ENCODE assay signal across 8 cellular contexts in the genomic region with DNA sequence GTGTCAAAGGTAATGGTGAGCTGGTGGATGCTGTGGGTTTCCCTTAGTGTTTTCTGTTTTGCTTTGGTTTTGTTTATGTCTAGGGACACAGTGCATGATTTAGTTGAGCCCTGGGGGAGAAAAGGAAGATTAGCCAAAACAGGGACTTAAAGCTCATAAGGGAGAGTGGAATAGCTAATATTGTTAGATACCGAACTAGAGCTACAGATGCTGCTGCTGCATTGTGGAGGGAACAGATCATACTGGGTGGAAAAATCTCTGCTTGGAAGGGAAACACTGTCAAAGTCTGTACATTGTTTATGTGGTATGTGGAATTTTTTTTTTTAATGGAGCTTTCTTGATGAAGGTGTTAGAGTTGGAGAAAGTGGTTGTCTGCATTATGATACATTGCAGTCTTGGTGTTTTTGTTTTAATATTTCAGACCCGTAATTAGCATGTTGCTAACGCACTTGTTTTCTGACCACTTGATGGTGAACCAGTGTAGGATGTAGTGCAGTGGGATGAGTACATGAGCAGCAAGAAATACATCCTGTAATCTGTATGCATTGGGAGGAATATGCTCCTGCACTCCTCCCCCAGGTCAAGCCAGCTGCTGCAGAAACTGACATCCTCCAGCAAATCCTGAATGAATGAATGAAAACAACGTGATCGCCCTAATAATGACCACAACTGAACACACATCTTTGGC. TPM values are rescaled to one million over a fixed set of nuclear protein-coding genes. Genes with fewer than 3 reads are reported as not detected.
A peak's percentile ranks its signal among the peaks of the same experiment; 100 is the strongest.
DNase-seq lines count a peak whose midpoint lies in the region; TF ChIP-seq lines count a peak whose summit lies in the region.

No MANE protein-coding gene starts in this region.

- peak overlapping the region; percentile 90 for H3K4me3 ChIP-seq in BE2C (ENCODE audit: low read depth, low read length)
- H3K4me3 ChIP-seq in SK-N-SH (ENCODE audit: low read depth in 2 of 2, low read length in 1 of 2): peak overlapping the region; percentile 82 to 100
- H3K4me3 ChIP-seq in iPS-20b (ENCODE audit: low read length): peak overlapping the region; percentile 97
- peak overlapping the region; percentile 57 to 99 (median 80) for H3K4me3 ChIP-seq in tibial nerve

- H3K36me3 Mint-ChIP-seq in H9 (ENCODE audit: insufficient read depth in 1 of 3, low read depth in 3 of 3): no peaks in the 10 kb centered on the region
- H3K36me3 Mint-ChIP-seq in activated T-cell treated with anti-CD3 and anti-CD28 coated beads, Interleukin-2, amount 50 U/mL, for 24 hours (ENCODE audit: low read depth): peaks cover 3% of the 10 kb centered on the region

- H3K23ac ChIP-seq in H9 (ENCODE audit: insufficient read length, low read depth, low read length): no peak overlapping the region

- no peak overlapping the region for H2BK12ac ChIP-seq in H9 (ENCODE audit: insufficient read length, low read depth, low read length)

- H3K18ac ChIP-seq in H9 (ENCODE audit: insufficient read length, low read depth, low read length): no peak overlapping the region

- H2AFZ ChIP-seq in H9 (ENCODE audit: low read length) (no peak overlapping the region), SK-N-SH (ENCODE audit: low read depth) (peak overlapping the region; percentile 66; the same call in 1 of the 2 replicates)

- H3K9me3 ChIP-seq in BE2C (no peaks in the 10 kb centered on the region), H9 (ENCODE audit: control insufficient read depth, low read depth, low read length) (no peaks in the 10 kb centered on the region), SK-N-SH (no peaks in the 10 kb centered on the region), iPS-20b (ENCODE audit: insufficient read depth, low read depth, low read length) (no peaks in the 10 kb centered on the region), tibial nerve (no peaks in the 10 kb centered on the region)

- H3K79me2 ChIP-seq in H9 (ENCODE audit: insufficient read depth, low read length) (peaks cover 6% of the 10 kb centered on the region), SK-N-SH (ENCODE audit: insufficient read depth) (peaks cover 40% of the 10 kb centered on the region)

- H3K4me1 Mint-ChIP-seq in H9: peaks cover 22% of the 10 kb centered on the region in 2 experiments
- H3K4me1 Mint-ChIP-seq in activated T-cell treated with anti-CD3 and anti-CD28 coated beads, Interleukin-2, amount 50 U/mL, for 24 hours (ENCODE audit: low read depth): peaks cover 35% of the 10 kb centered on the region

- H3K4me3 Mint-ChIP-seq in H9: no peak overlapping the region
- no peak overlapping the region for H3K4me3 Mint-ChIP-seq in activated T-cell treated with anti-CD3 and anti-CD28 coated beads, Interleukin-2, amount 50 U/mL, for 24 hours

- WGBS in H9 (ENCODE audit: extremely low coverage, insufficient read length, low lambda C conversion rate): no CpG with 5 or more reads among the region's 5 CpGs
- WGBS in SK-N-SH (ENCODE audit: low lambda C conversion rate): 15% methylated on average over 5 of the region's 5 CpGs
- WGBS in tibial nerve, 2 donors: 21 to 32% methylated on average over 5 of the region's 5 CpGs

- peak; percentile 30 for TF ChIP-seq RAD21 in SK-N-SH (IDR thresholded peaks at IDR 0.05; ENCODE audit: low read length)

- TF ChIP-seq POLR2A in tibial nerve (IDR thresholded peaks at IDR 0.05): no peak

- H2BK15ac ChIP-seq in H9 (ENCODE audit: low read depth, low read length): no peak overlapping the region

- no peak overlapping the region for H4K8ac ChIP-seq in H9 (replicated peaks; ENCODE audit: insufficient read length, low read depth, low read length)

- peak overlapping the region; percentile 50 for H3K9ac ChIP-seq in H9 (ENCODE audit: extremely low read depth, insufficient read length, low read length)
- H3K9ac ChIP-seq in SK-N-SH: peak overlapping the region; percentile 72
- peak overlapping the region; percentile 50; the same call in 1 of the 2 replicates for H3K9ac ChIP-seq in iPS-20b (ENCODE audit: low read depth, low read length)

- POLR2A ChIA-PET in SK-N-SH (lab: Yijun Ruan, JAX): interaction anchor here (0.8 to 4.4 kb wide), 15 partner anchors 87 to 403 kb away, joined by 3 to 25 read pairs (median 5); a partner anchor contains a TSS

- H2AK5ac ChIP-seq in H9 (ENCODE audit: insufficient read length, low read length): no peak overlapping the region

- no peaks in the 10 kb centered on the region for H3K27me3 ChIP-seq in BE2C
- H3K27me3 ChIP-seq in H9 (ENCODE audit: insufficient read depth, low read length): no peaks in the 10 kb centered on the region
- no peaks in the 10 kb centered on the region for H3K27me3 ChIP-seq in SK-N-SH (ENCODE audit: insufficient read depth)
- no peaks in the 10 kb centered on the region for H3K27me3 ChIP-seq in iPS-20b (ENCODE audit: insufficient read depth, low read length)
- no peaks in the 10 kb centered on the region for H3K27me3 ChIP-seq in tibial nerve

- no peaks in the 10 kb centered on the region for H3K9me3 Mint-ChIP-seq in H9
- no peaks in the 10 kb centered on the region for H3K9me3 Mint-ChIP-seq in activated T-cell treated with anti-CD3 and anti-CD28 coated beads, Interleukin-2, amount 50 U/mL, for 24 hours

- CTCF ChIA-PET in SK-N-SH (lab: Yijun Ruan, JAX): interaction anchor here (0.8 to 2.7 kb wide), 13 partner anchors 10 to 385 kb away, joined by 3 to 15 read pairs (median 3); no protein-coding TSS in a partner anchor

- no peak overlapping the region for H4K5ac ChIP-seq in H9 (ENCODE audit: insufficient read length, low read depth, low read length)

- H4K20me1 ChIP-seq in H9 (ENCODE audit: control insufficient read depth, insufficient read depth, insufficient read length): no peaks in the 10 kb centered on the region
- H4K20me1 ChIP-seq in SK-N-SH (ENCODE audit: insufficient read depth): no peaks in the 10 kb centered on the region

- H3K36me3 ChIP-seq in BE2C (no peaks in the 10 kb centered on the region), SK-N-SH (replicated peaks in 1 of 2; ENCODE audit: control insufficient read depth in 1 of 2, insufficient read depth in 2 of 2, low read length in 1 of 2) (peaks cover 0 to 5% of the 10 kb centered on the region in 2 experiments), iPS-20b (ENCODE audit: insufficient read depth, low read depth, low read length) (no peaks in the 10 kb centered on the region), tibial nerve (no peaks in the 10 kb centered on the region)

- no peaks in the 10 kb centered on the region for H3K27me3 Mint-ChIP-seq in H9 (ENCODE audit: low read depth)
- no peaks in the 10 kb centered on the region for H3K27me3 Mint-ChIP-seq in activated T-cell treated with anti-CD3 and anti-CD28 coated beads, Interleukin-2, amount 50 U/mL, for 24 hours

- H3F3A ChIP-seq in SK-N-SH (replicated peaks; ENCODE audit: insufficient read depth): peaks cover 3% of the 10 kb centered on the region

- H3K56ac ChIP-seq in H9 (ENCODE audit: insufficient read length, low read depth, low read length): no peak overlapping the region

- no peak overlapping the region for H2BK20ac ChIP-seq in H9 (ENCODE audit: low read depth, low read length, poor library complexity, severe bottlenecking)

- no peak overlapping the region for H3K14ac ChIP-seq in H9 (ENCODE audit: insufficient read depth, low read length)

- DNase-seq in BE2C (peak; percentile 45), H9 (no peak), SK-N-SH (peak; percentile 46), tibial nerve (ENCODE audit: low spot score in 2 of 2) (no peak)
- no peak for DNase-seq in activated effector memory CD4-positive, alpha-beta T cell treated with anti-CD3 and anti-CD28 coated beads, Interleukin-2, amount 50 U/mL, for 16 hours
- DNase-seq in activated CD4-positive, alpha-beta T cell treated with anti-CD3 and anti-CD28 coated beads, Interleukin-2, amount 50 U/mL, for 48 hours: no peak
- no peak for DNase-seq in activated T-cell treated with anti-CD3 and anti-CD28 coated beads, Interleukin-2, amount 50 U/mL, for 24 hours

- peaks cover 11% of the 10 kb centered on the region for H3K23me2 ChIP-seq in H9 (ENCODE audit: insufficient read length, low read depth, low read length, poor library complexity, severe bottlenecking)

- H2BK5ac ChIP-seq in H9 (ENCODE audit: insufficient read length, low read length): no peak overlapping the region

- no peaks in the 10 kb centered on the region for H3K9me2 ChIP-seq in SK-N-SH

- no peak for TF ChIP-seq EP300 in SK-N-SH (IDR thresholded peaks at IDR 0.05; ENCODE audit: borderline replicate concordance in 1 of 2, low read depth in 1 of 2, low read length in 1 of 2)
- no peak for TF ChIP-seq EP300 in tibial nerve (IDR thresholded peaks at IDR 0.05)

- H3K79me1 ChIP-seq in H9 (ENCODE audit: insufficient read depth, low read depth, low read length, poor library complexity, severe bottlenecking): no peaks in the 10 kb centered on the region

- no peaks in the 10 kb centered on the region; the same call in 1 of the 2 replicates for H3K4me1 ChIP-seq in BE2C
- H3K4me1 ChIP-seq in H9 (ENCODE audit: insufficient read depth, low read length): peaks cover 5% of the 10 kb centered on the region; the same call in 1 of the 2 replicates
- H3K4me1 ChIP-seq in SK-N-SH (ENCODE audit: control insufficient read depth in 1 of 2, insufficient read depth in 2 of 2, low read depth in 1 of 2, low read length in 1 of 2): peaks cover 8 to 28% of the 10 kb centered on the region in 2 experiments; a peak in 3 of 4 replicates
- peaks cover 22% of the 10 kb centered on the region for H3K4me1 ChIP-seq in iPS-20b (ENCODE audit: insufficient read depth, low read length)
- peaks cover 0 to 20% (median 3%) of the 10 kb centered on the region in 4 donors for H3K4me1 ChIP-seq in tibial nerve

- H3K27ac Mint-ChIP-seq in H9: no peak overlapping the region
- H3K27ac Mint-ChIP-seq in activated T-cell treated with anti-CD3 and anti-CD28 coated beads, Interleukin-2, amount 50 U/mL, for 24 hours: no peak overlapping the region

- H3K27ac ChIP-seq in H9 (ENCODE audit: insufficient read length, low read depth, low read length) (no peak overlapping the region), SK-N-SH (ENCODE audit: low read depth in 2 of 2, low read length in 1 of 2) (peak overlapping the region; percentile 54 to 99), iPS-20b (ENCODE audit: low read length) (no peak overlapping the region), tibial nerve (peak overlapping the region; percentile 41 to 98 (median 78))

- peak; percentile 16; the same call in 1 of the 2 replicates for TF ChIP-seq CTCF in BE2C (IDR thresholded peaks at IDR 0.05; ENCODE audit: low read depth, low read length)
- no peak for TF ChIP-seq CTCF in H9 (conservative IDR thresholded peaks at IDR 0.05)
- no peak for TF ChIP-seq CTCF in SK-N-SH (IDR thresholded peaks at IDR 0.05)
- TF ChIP-seq CTCF in tibial nerve (IDR thresholded peaks at IDR 0.05): no peak

- no peak overlapping the region for H3K4ac ChIP-seq in H9 (ENCODE audit: low read depth, low read length)

- H2BK120ac ChIP-seq in H9 (ENCODE audit: low read depth, low read length, poor library complexity, severe bottlenecking): no peak overlapping the region

- H3T11ph ChIP-seq in H9 (ENCODE audit: low read length): no peak overlapping the region

- H4K91ac ChIP-seq in H9 (ENCODE audit: insufficient read length, low read depth, low read length): no peak overlapping the region

- H3K4me2 ChIP-seq in H9 (ENCODE audit: insufficient read depth, insufficient read length, low read length) (peak overlapping the region; percentile 98), SK-N-SH (peak overlapping the region; percentile 80)

RNA-seq across cellular contexts. Expression of a gene that starts 2.2 kb away (rescaled TPM):
- 21.2 TPM for polyA plus RNA-seq in BE2C (2012; ENCODE audit: insufficient read depth, insufficient read length, low read depth)
- 19.1 and 19.5 TPM in 2 replicates for total RNA-seq in H9 (2021)
- polyA plus RNA-seq in SK-N-SH (2012; rRNA removed): 5.5 and 7.5 TPM in 2 replicates
- 7.4 and 10.7 TPM in 2 replicates for polyA plus RNA-seq in SK-N-SH (2012; cell fraction: cytosol; rRNA removed)
- polyA plus RNA-seq in SK-N-SH (2012; cell fraction: nucleus; rRNA removed): 8.0 and 10.1 TPM in 2 replicates
- total RNA-seq in tibial nerve: 10 to 100 TPM in 2 of 4 donors, 1 to 10 TPM in 2; 8.1 to 15.7 (median 11.7) TPM

Comparison
In these comparisons a context has a peak if more than half of its experiments do, and no peak if none do; other contexts are left out.
1. DNase-seq: peak in BE2C (single experiment) and SK-N-SH (single experiment); none in H9 (single experiment), tibial nerve (0 of 2), activated effector memory CD4-positive, alpha-beta T cell treated with anti-CD3 and anti-CD28 coated beads, Interleukin-2, amount 50 U/mL, for 16 hours (single experiment), activated CD4-positive, alpha-beta T cell treated with anti-CD3 and anti-CD28 coated beads, Interleukin-2, amount 50 U/mL, for 48 hours (0 of 2) and activated T-cell treated with anti-CD3 and anti-CD28 coated beads, Interleukin-2, amount 50 U/mL, for 24 hours (single experiment).
2. H3K27ac ChIP-seq: peak in SK-N-SH (2 of 2) and tibial nerve (4 of 4); none in H9 (single experiment) and iPS-20b (single experiment).
3. Peak in every context shown above with its lines, with median percentiles within 50 percentile points of each other: H3K4me3 ChIP-seq and H3K9ac ChIP-seq.